Comparison of ENCODE assay signal across 20 cellular contexts in the genomic region with DNA sequence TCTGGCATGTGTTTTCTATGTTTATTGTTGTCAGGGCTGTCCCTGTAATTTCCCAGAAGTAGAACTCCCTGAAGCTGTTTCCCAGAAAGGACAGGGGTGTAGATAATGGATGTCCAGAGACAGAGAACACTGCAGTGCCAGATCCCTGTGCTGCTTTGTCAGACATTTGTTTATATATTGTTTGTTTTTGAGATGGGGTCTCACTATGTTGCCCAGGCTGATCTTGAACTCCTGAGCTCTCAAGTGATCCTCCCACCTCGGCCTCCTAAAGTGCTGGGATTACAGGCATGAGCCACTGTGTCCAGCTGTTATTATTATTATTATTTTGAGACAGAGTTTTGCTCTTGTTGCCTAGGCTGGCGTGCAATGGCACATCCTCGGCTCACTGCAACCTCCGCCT.
"Had no signal": no experiment of that assay in that cellular context is flagged by ENCODE, and none has a peak within 500 bp of the region (broad histone marks: within the 10 kb centered on the region; RNA-seq: fewer than 3 reads in every experiment).

No MANE protein-coding gene starts in this region.

- H3K27ac ChIP-seq: colonic mucosa, gastrocnemius medialis, left ventricle myocardium inferior, thoracic aorta, upper lobe of left lung, WERI-Rb-1 had no signal

- DNase-seq: activated CD4-positive, alpha-beta T cell treated with anti-CD3 and anti-CD28 coated beads for 1 hour; activated CD8-positive, alpha-beta memory T cell treated with anti-CD3 and anti-CD28 coated beads for 24 hours; activated naive CD4-positive, alpha-beta T cell treated with Interleukin-2 at 50 U/mL for 16 hours; activated naive CD8-positive, alpha-beta T cell treated with anti-CD3 and anti-CD28 coated beads, Interleukin-2, amount 50 U/mL, for 24 hours; anterior cingulate cortex; central memory CD4-positive, alpha-beta T cell; colonic mucosa; gastrocnemius medialis; head of caudate nucleus; left ventricle myocardium inferior; occipital lobe; posterior cingulate gyrus; spleen; stimulated activated CD4-positive, alpha-beta T cell treated with anti-CD3 and anti-CD28 coated beads, Interleukin-4, amount 100 ng/mL, for 4 hours; stimulated activated naive B cell treated with anti-CD40 and anti-IgM and Interleukin-4, amounts not matched to agents 10 μg/mL and 1 μg/mL and 100 μg/mL, for 72 hours; upper lobe of left lung; WERI-Rb-1 had no signal

- ATAC-seq: activated naive CD8-positive, alpha-beta T cell treated with anti-CD3 and anti-CD28 coated beads, Interleukin-2, amount 50 U/mL, for 24 hours; gastrocnemius medialis; stimulated activated naive B cell treated with anti-CD40 and anti-IgM and Interleukin-4, amounts not matched to agents 10 μg/mL and 1 μg/mL and 100 μg/mL, for 72 hours had no signal

- H3K27me3 Mint-ChIP-seq: activated naive CD8-positive, alpha-beta T cell treated with anti-CD3 and anti-CD28 coated beads, Interleukin-2, amount 50 U/mL, for 24 hours; stimulated activated naive B cell treated with anti-CD40 and anti-IgM and Interleukin-4, amounts not matched to agents 10 μg/mL and 1 μg/mL and 100 μg/mL, for 72 hours had no signal

- H3K27ac Mint-ChIP-seq: brain; stimulated activated naive B cell treated with anti-CD40 and anti-IgM and Interleukin-4, amounts not matched to agents 10 μg/mL and 1 μg/mL and 100 μg/mL, for 72 hours had no signal

- H3K4me1 Mint-ChIP-seq: brain had no signal

- H3K9me3 Mint-ChIP-seq: activated naive CD8-positive, alpha-beta T cell treated with anti-CD3 and anti-CD28 coated beads, Interleukin-2, amount 50 U/mL, for 24 hours; activated T-helper 2 cell treated with anti-CD3 and anti-CD28 coated beads, Interferon-gamma antibody, Interleukin-2, Interleukin-4, amounts not matched to agents 10 μg/mL and 5 μg/mL and 100 μg/mL, durations not matched to agents 14 hours and 24 hours and 36 hours had no signal

- H3K4me1 ChIP-seq: colonic mucosa, gastrocnemius medialis, left ventricle myocardium inferior, upper lobe of left lung had no signal

- H3K36me3 ChIP-seq: colonic mucosa, gastrocnemius medialis, left ventricle myocardium inferior, thoracic aorta, WERI-Rb-1 had no signal

- H3K4me3 ChIP-seq: colonic mucosa, gastrocnemius medialis, left ventricle myocardium inferior, spleen, thoracic aorta, upper lobe of left lung had no signal

- H3K9me3 ChIP-seq: colonic mucosa, gastrocnemius medialis, left ventricle myocardium inferior, spleen, thoracic aorta, upper lobe of left lung had no signal

- H3K4me3 Mint-ChIP-seq: activated naive CD8-positive, alpha-beta T cell treated with anti-CD3 and anti-CD28 coated beads, Interleukin-2, amount 50 U/mL, for 24 hours; brain; stimulated activated naive B cell treated with anti-CD40 and anti-IgM and Interleukin-4, amounts not matched to agents 10 μg/mL and 1 μg/mL and 100 μg/mL, for 72 hours had no signal
